1 cellular context compared by ENCODE assay signal in genomic region chr15:44530653-44531052, GRCh38.
TF ChIP-seq lines count a peak whose summit lies in the region.

No MANE protein-coding gene starts in this region.

TF ChIP-seq in SK-N-SH treated with all-trans-retinoic acid at 6 μM for 48 hours, 23 proteins besides CTCF, POLR2A, EP300 and RAD21 (continued from another document):
- no peak for TF ChIP-seq CSRNP3 (CRISPR knock-in tag; IDR thresholded peaks at IDR 0.05)
- TF ChIP-seq ISL1 (CRISPR knock-in tag; IDR thresholded peaks at IDR 0.05) = no peak
